ENCODE assay signal across 35 cellular contexts in genomic region chr1:22110016-22110415, GRCh38. TPM values are rescaled to one million over a fixed set of nuclear protein-coding genes. Genes with fewer than 3 reads are reported as not detected.
"Had no signal": no experiment of that assay in that cellular context is flagged by ENCODE, and none has a peak within 500 bp of the region (broad histone marks: within the 10 kb centered on the region; RNA-seq: fewer than 3 reads in every experiment).

No MANE protein-coding gene starts in this region.

- H3K4me3 ChIP-seq: ascending aorta, body of pancreas, breast epithelium, PC-9 had no signal

- H3K9me3 Mint-ChIP-seq: activated B cell treated with CpG ODN at 0.5 μM for 24 hours; activated naive CD4-positive, alpha-beta T cell treated with anti-CD3 and anti-CD28 coated beads, Interleukin-2, amount 10 ng/mL, durations not matched to agents 7 days and 5 days; activated T-helper 1 cell treated with anti-CD3 and anti-CD28 coated beads, Interleukin-12 subunit alpha, Interleukin-12 subunit beta, Interleukin-2, Interleukin-4 antibody, amounts not matched to agents 30 ng/mL and 10 ng/mL and 1 ng/mL, durations not matched to agents 14 hours and 24 hours and 36 hours; IgD-negative memory B cell; T-cell had no signal

- H3K27ac Mint-ChIP-seq: activated B cell treated with CpG ODN at 0.5 μM for 24 hours; activated CD8-positive, alpha-beta T cell treated with anti-CD3 and anti-CD28 coated beads for 36 hours; activated naive CD4-positive, alpha-beta T cell treated with anti-CD3 and anti-CD28 coated beads, Interleukin-2, amount 10 ng/mL, durations not matched to agents 7 days and 5 days; activated naive CD8-positive, alpha-beta T cell treated with anti-CD3 and anti-CD28 coated beads for 36 hours; activated T-helper 1 cell treated with anti-CD3 and anti-CD28 coated beads, Interleukin-12 subunit alpha, Interleukin-12 subunit beta, Interleukin-2, Interleukin-4 antibody, amounts not matched to agents 30 ng/mL and 10 ng/mL and 1 ng/mL, durations not matched to agents 14 hours and 24 hours and 36 hours had no signal

- H3K9me3 ChIP-seq: ascending aorta, body of pancreas, breast epithelium had no signal

- H2AFZ ChIP-seq: PC-9 had no signal

- DNase-seq: activated B cell treated with CpG ODN at 0.5 μM for 24 hours; activated CD4-positive, alpha-beta T cell treated with anti-CD3 and anti-CD28 coated beads for 48 hours; activated CD4-positive, CD25-positive, alpha-beta regulatory T cell treated with anti-CD3 and anti-CD28 coated beads, Interleukin-2, amount 50 U/mL, for 72 hours; activated CD8-positive, alpha-beta T cell treated with anti-CD3 and anti-CD28 coated beads for 36 hours; activated gamma-delta T cell treated with Interleukin-2 at 50 U/mL for 16 hours; activated naive CD4-positive, alpha-beta T cell treated with anti-CD3 and anti-CD28 coated beads, Interleukin-2, amount 10 ng/mL, durations not matched to agents 7 days and 5 days; activated naive CD8-positive, alpha-beta T cell treated with anti-CD3 and anti-CD28 coated beads for 36 hours; activated T-cell treated with anti-CD3 and anti-CD28 coated beads, Interleukin-2, amount 50 U/mL, for 1 hour; amygdala; body of pancreas; Karpas-422; KBM-7; NCI-H1105; NCI-H1417 treated with DMSO at 0.1 percent for 48 hours; NCI-H187 treated with DMSO at 0.1 percent for 48 hours; NCI-H226; NCI-H446 treated with DMSO at 0.1 percent for 48 hours; NCI-H524; NCI-H774; NK-92 treated with Interleukin-12 subunit alpha and Interleukin-12 subunit beta, amount 100 ng/mL, for 24 hours; PC-9; SIG-M5; T-cell; T-helper 2 cell; T-helper 9 cell had no signal

- H3K27ac ChIP-seq: ascending aorta, body of pancreas, breast epithelium, PC-9, RWPE1, VCaP had no signal

- H3K4me2 ChIP-seq: PC-9 had no signal

- H3K36me3 ChIP-seq: breast epithelium had no signal

- H3K27me3 ChIP-seq: ascending aorta, body of pancreas, breast epithelium had no signal

- H3K27me3 Mint-ChIP-seq: activated B cell treated with CpG ODN at 0.5 μM for 24 hours; activated CD8-positive, alpha-beta T cell treated with anti-CD3 and anti-CD28 coated beads for 36 hours; activated naive CD4-positive, alpha-beta T cell treated with anti-CD3 and anti-CD28 coated beads, Interleukin-2, amount 10 ng/mL, durations not matched to agents 7 days and 5 days; activated naive CD8-positive, alpha-beta T cell treated with anti-CD3 and anti-CD28 coated beads for 36 hours; IgD-negative memory B cell; T-cell had no signal

- H3K4me3 Mint-ChIP-seq: activated B cell treated with CpG ODN at 0.5 μM for 24 hours; activated CD8-positive, alpha-beta T cell treated with anti-CD3 and anti-CD28 coated beads for 36 hours; activated naive CD4-positive, alpha-beta T cell treated with anti-CD3 and anti-CD28 coated beads, Interleukin-2, amount 10 ng/mL, durations not matched to agents 7 days and 5 days; activated naive CD8-positive, alpha-beta T cell treated with anti-CD3 and anti-CD28 coated beads for 36 hours; activated T-helper 1 cell treated with anti-CD3 and anti-CD28 coated beads, Interleukin-12 subunit alpha, Interleukin-12 subunit beta, Interleukin-2, Interleukin-4 antibody, amounts not matched to agents 30 ng/mL and 10 ng/mL and 1 ng/mL, durations not matched to agents 14 hours and 24 hours and 36 hours; IgD-negative memory B cell; T-cell had no signal

RNA-seq across cellular contexts. Expression of gene WNT4, which starts 32.9 kb away (rescaled TPM):
- total RNA-seq: activated CD8-positive, alpha-beta memory T cell treated with anti-CD3 and anti-CD28 coated beads for 36 hours; activated CD8-positive, alpha-beta T cell treated with anti-CD3 and anti-CD28 coated beads for 36 hours; activated naive CD8-positive, alpha-beta T cell treated with anti-CD3 and anti-CD28 coated beads for 36 hours; activated T-helper 1 cell treated with anti-CD3 and anti-CD28 coated beads, Interleukin-12 subunit alpha, Interleukin-12 subunit beta, Interleukin-2, Interleukin-4 antibody, amounts not matched to agents 30 ng/mL and 10 ng/mL and 1 ng/mL, durations not matched to agents 14 hours and 24 hours and 36 hours; ascending aorta; MCF 10A; OCI-LY7; Right ventricle myocardium inferior; T-cell had no signal
- polyA plus RNA-seq: IgD-negative memory B cell had no signal
